Comparison of ENCODE assay signal across 1 cellular context in genomic region chr12:128205145-128205544, GRCh38.
TF ChIP-seq lines count a peak whose summit lies in the region.

No MANE protein-coding gene starts in this region.

TF ChIP-seq in H1, 55 proteins besides CTCF, POLR2A, EP300 and RAD21:
- no peak for TF ChIP-seq BRCA1 (IDR thresholded peaks at IDR 0.05; ENCODE audit: low read depth, low read length)
- no peak for TF ChIP-seq ASH2L (IDR thresholded peaks at IDR 0.05; ENCODE audit: low read length)
- no peak for TF ChIP-seq TBP (IDR thresholded peaks at IDR 0.05; ENCODE audit: low read depth, low read length)
- TF ChIP-seq, protein P1, sequence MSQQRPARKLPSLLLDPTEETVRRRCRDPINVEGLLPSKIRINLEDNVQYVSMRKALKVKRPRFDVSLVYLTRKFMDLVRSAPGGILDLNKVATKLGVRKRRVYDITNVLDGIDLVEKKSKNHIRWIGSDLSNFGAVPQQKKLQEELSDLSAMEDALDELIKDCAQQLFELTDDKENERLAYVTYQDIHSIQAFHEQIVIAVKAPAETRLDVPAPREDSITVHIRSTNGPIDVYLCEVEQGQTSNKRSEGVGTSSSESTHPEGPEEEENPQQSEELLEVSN (IDR thresholded peaks at IDR 0.05): no peak
- no peak for TF ChIP-seq EZH2 (IDR thresholded peaks at IDR 0.05; ENCODE audit: low read depth, low read length, severe bottlenecking)
- TF ChIP-seq CHD1 (IDR thresholded peaks at IDR 0.05; ENCODE audit: low read depth, low read length): no peak
- TF ChIP-seq SP1 (IDR thresholded peaks at IDR 0.05; ENCODE audit: low read depth, low read length): no peak
- no peak for TF ChIP-seq RNF2 (IDR thresholded peaks at IDR 0.05; ENCODE audit: borderline replicate concordance, low read depth, low read length, missing control alignments, poor library complexity, severe bottlenecking)
- no peak for TF ChIP-seq EGR1 (IDR thresholded peaks at IDR 0.05; ENCODE audit: borderline replicate concordance, low read depth, low read length)
- no peak for TF ChIP-seq CTBP2 (IDR thresholded peaks at IDR 0.05; ENCODE audit: borderline replicate concordance, insufficient read depth, insufficient read length, low read length)
- no peak for TF ChIP-seq NANOG (IDR thresholded peaks at IDR 0.05; ENCODE audit: insufficient read depth, low read depth, low read length, poor library complexity, severe bottlenecking)
- no peak for TF ChIP-seq SP4 (IDR thresholded peaks at IDR 0.05; ENCODE audit: low read length)
- TF ChIP-seq FOSL1 (IDR thresholded peaks at IDR 0.05; ENCODE audit: insufficient read depth, low read depth, low read length): no peak
- TF ChIP-seq CBX5 (IDR thresholded peaks at IDR 0.05; ENCODE audit: low read depth, low read length): no peak
- TF ChIP-seq RBBP5 (IDR thresholded peaks at IDR 0.05; ENCODE audit: borderline replicate concordance, low read depth, low read length): no peak
- TF ChIP-seq, protein P2, sequence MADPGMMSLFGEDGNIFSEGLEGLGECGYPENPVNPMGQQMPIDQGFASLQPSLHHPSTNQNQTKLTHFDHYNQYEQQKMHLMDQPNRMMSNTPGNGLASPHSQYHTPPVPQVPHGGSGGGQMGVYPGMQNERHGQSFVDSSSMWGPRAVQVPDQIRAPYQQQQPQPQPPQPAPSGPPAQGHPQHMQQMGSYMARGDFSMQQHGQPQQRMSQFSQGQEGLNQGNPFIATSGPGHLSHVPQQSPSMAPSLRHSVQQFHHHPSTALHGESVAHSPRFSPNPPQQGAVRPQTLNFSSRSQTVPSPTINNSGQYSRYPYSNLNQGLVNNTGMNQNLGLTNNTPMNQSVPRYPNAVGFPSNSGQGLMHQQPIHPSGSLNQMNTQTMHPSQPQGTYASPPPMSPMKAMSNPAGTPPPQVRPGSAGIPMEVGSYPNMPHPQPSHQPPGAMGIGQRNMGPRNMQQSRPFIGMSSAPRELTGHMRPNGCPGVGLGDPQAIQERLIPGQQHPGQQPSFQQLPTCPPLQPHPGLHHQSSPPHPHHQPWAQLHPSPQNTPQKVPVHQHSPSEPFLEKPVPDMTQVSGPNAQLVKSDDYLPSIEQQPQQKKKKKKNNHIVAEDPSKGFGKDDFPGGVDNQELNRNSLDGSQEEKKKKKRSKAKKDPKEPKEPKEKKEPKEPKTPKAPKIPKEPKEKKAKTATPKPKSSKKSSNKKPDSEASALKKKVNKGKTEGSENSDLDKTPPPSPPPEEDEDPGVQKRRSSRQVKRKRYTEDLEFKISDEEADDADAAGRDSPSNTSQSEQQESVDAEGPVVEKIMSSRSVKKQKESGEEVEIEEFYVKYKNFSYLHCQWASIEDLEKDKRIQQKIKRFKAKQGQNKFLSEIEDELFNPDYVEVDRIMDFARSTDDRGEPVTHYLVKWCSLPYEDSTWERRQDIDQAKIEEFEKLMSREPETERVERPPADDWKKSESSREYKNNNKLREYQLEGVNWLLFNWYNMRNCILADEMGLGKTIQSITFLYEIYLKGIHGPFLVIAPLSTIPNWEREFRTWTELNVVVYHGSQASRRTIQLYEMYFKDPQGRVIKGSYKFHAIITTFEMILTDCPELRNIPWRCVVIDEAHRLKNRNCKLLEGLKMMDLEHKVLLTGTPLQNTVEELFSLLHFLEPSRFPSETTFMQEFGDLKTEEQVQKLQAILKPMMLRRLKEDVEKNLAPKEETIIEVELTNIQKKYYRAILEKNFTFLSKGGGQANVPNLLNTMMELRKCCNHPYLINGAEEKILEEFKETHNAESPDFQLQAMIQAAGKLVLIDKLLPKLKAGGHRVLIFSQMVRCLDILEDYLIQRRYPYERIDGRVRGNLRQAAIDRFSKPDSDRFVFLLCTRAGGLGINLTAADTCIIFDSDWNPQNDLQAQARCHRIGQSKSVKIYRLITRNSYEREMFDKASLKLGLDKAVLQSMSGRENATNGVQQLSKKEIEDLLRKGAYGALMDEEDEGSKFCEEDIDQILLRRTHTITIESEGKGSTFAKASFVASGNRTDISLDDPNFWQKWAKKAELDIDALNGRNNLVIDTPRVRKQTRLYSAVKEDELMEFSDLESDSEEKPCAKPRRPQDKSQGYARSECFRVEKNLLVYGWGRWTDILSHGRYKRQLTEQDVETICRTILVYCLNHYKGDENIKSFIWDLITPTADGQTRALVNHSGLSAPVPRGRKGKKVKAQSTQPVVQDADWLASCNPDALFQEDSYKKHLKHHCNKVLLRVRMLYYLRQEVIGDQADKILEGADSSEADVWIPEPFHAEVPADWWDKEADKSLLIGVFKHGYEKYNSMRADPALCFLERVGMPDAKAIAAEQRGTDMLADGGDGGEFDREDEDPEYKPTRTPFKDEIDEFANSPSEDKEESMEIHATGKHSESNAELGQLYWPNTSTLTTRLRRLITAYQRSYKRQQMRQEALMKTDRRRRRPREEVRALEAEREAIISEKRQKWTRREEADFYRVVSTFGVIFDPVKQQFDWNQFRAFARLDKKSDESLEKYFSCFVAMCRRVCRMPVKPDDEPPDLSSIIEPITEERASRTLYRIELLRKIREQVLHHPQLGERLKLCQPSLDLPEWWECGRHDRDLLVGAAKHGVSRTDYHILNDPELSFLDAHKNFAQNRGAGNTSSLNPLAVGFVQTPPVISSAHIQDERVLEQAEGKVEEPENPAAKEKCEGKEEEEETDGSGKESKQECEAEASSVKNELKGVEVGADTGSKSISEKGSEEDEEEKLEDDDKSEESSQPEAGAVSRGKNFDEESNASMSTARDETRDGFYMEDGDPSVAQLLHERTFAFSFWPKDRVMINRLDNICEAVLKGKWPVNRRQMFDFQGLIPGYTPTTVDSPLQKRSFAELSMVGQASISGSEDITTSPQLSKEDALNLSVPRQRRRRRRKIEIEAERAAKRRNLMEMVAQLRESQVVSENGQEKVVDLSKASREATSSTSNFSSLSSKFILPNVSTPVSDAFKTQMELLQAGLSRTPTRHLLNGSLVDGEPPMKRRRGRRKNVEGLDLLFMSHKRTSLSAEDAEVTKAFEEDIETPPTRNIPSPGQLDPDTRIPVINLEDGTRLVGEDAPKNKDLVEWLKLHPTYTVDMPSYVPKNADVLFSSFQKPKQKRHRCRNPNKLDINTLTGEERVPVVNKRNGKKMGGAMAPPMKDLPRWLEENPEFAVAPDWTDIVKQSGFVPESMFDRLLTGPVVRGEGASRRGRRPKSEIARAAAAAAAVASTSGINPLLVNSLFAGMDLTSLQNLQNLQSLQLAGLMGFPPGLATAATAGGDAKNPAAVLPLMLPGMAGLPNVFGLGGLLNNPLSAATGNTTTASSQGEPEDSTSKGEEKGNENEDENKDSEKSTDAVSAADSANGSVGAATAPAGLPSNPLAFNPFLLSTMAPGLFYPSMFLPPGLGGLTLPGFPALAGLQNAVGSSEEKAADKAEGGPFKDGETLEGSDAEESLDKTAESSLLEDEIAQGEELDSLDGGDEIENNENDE (IDR thresholded peaks at IDR 0.05; ENCODE audit: insufficient replicate concordance, low read length): no peak
